In the genomic region with DNA sequence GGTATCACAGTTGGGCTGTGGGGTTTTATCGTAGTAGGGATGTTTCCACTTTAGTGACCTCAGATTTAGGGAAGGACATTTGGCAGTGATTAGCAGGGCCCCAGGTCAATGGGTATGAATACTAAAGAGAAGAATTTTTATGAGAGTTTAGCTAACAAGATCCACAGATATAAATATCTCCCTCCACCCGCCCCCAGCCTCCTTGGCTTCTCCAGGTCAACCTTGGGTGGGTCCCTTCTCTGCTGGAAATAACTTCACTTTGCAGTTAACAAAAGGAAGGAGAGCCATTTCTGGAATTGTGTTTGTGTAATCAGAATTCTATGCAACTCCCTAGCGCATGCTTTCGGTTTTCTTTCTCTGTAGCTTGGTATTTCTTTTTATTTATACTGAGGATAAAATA, we compare ENCODE assay signal across 10 cellular contexts. TPM values are rescaled to one million over a fixed set of nuclear protein-coding genes. Genes with fewer than 3 reads are reported as not detected.
A peak's percentile ranks its signal among the peaks of the same experiment; 100 is the strongest.
DNase-seq lines count a peak whose midpoint lies in the region; ATAC-seq lines count a peak whose summit lies in the region.
"Had no signal": no experiment of that assay in that cellular context is flagged by ENCODE, and none has a peak within 500 bp of the region (broad histone marks: within the 10 kb centered on the region; RNA-seq: fewer than 3 reads in every experiment).

No MANE protein-coding gene starts in this region.

- no peaks in the 10 kb centered on the region for H3K27me3 Mint-ChIP-seq in activated T-helper 1 cell treated with anti-CD3 and anti-CD28 coated beads, Interleukin-12 subunit alpha, Interleukin-12 subunit beta, Interleukin-2, Interleukin-4 antibody, amounts not matched to agents 30 ng/mL and 10 ng/mL and 1 ng/mL, durations not matched to agents 14 hours and 24 hours and 36 hours (ENCODE audit: insufficient read depth)
- H3K27me3 Mint-ChIP-seq in naive B cell = no peaks in the 10 kb centered on the region

- H3K36me3 Mint-ChIP-seq in activated T-helper 1 cell treated with anti-CD3 and anti-CD28 coated beads, Interleukin-12 subunit alpha, Interleukin-12 subunit beta, Interleukin-2, Interleukin-4 antibody, amounts not matched to agents 30 ng/mL and 10 ng/mL and 1 ng/mL, durations not matched to agents 14 hours and 24 hours and 36 hours (ENCODE audit: low read depth) = peaks cover 39% of the 10 kb centered on the region
- peaks cover 31 to 39% of the 10 kb centered on the region in 2 donors for H3K36me3 Mint-ChIP-seq in naive B cell

- H3K4me3 Mint-ChIP-seq in activated T-helper 1 cell treated with anti-CD3 and anti-CD28 coated beads, Interleukin-12 subunit alpha, Interleukin-12 subunit beta, Interleukin-2, Interleukin-4 antibody, amounts not matched to agents 30 ng/mL and 10 ng/mL and 1 ng/mL, durations not matched to agents 14 hours and 24 hours and 36 hours = peak overlapping the region; percentile 89
- peak overlapping the region; percentile 82 to 97 (median 92) for H3K4me3 Mint-ChIP-seq in naive B cell

- H3K4me1 Mint-ChIP-seq in activated T-helper 1 cell treated with anti-CD3 and anti-CD28 coated beads, Interleukin-12 subunit alpha, Interleukin-12 subunit beta, Interleukin-2, Interleukin-4 antibody, amounts not matched to agents 30 ng/mL and 10 ng/mL and 1 ng/mL, durations not matched to agents 14 hours and 24 hours and 36 hours (ENCODE audit: low read depth) = peaks cover 76% of the 10 kb centered on the region
- peaks cover 94 to 97% (median 97%) of the 10 kb centered on the region in 3 donors for H3K4me1 Mint-ChIP-seq in naive B cell

- H3K27ac Mint-ChIP-seq in activated T-helper 1 cell treated with anti-CD3 and anti-CD28 coated beads, Interleukin-12 subunit alpha, Interleukin-12 subunit beta, Interleukin-2, Interleukin-4 antibody, amounts not matched to agents 30 ng/mL and 10 ng/mL and 1 ng/mL, durations not matched to agents 14 hours and 24 hours and 36 hours = peak overlapping the region; percentile 93
- peak overlapping the region; percentile 94 to 99 (median 98) for H3K27ac Mint-ChIP-seq in naive B cell

- no peaks in the 10 kb centered on the region for H3K9me3 Mint-ChIP-seq in activated T-helper 1 cell treated with anti-CD3 and anti-CD28 coated beads, Interleukin-12 subunit alpha, Interleukin-12 subunit beta, Interleukin-2, Interleukin-4 antibody, amounts not matched to agents 30 ng/mL and 10 ng/mL and 1 ng/mL, durations not matched to agents 14 hours and 24 hours and 36 hours
- H3K9me3 Mint-ChIP-seq in naive B cell = no peaks in the 10 kb centered on the region

- intact Hi-C loops in activated T-helper 1 cell treated with anti-CD3 and anti-CD28 coated beads, Interleukin-12 subunit alpha, Interleukin-12 subunit beta, Interleukin-2, Interleukin-4 antibody, amounts not matched to agents 30 ng/mL and 10 ng/mL and 1 ng/mL, durations not matched to agents 14 hours and 24 hours and 36 hours (cut with micrococcal nuclease) = loop anchor here (1.0 to 2.0 kb wide), 3 partner anchors 8 to 24 kb away; no protein-coding TSS in a partner anchor

- ATAC-seq in naive B cell (ENCODE audit: low read depth in 2 of 2) (no peak), GM18868 (IDR thresholded peaks at IDR 0.05; ENCODE audit: unreplicated experiment) (no peak)

- DNase-seq in A172 (ENCODE audit: low spot score) (peak; percentile 30), GM04503 (ENCODE audit: low read depth) (peak; percentile 71), naive B cell (no peak), glomerular visceral epithelial cell (ENCODE audit: extremely low spot score) (no peak), activated gamma-delta T cell treated with Interleukin-2 at 50 U/mL for 16 hours (no peak), cortex of kidney (lab: John Stamatoyannopoulos, UW) (no peak)
- DNase-seq in activated T-helper 1 cell treated with anti-CD3 and anti-CD28 coated beads, Interleukin-12 subunit alpha, Interleukin-12 subunit beta, Interleukin-2, Interleukin-4 antibody, amounts not matched to agents 30 ng/mL and 10 ng/mL and 1 ng/mL, durations not matched to agents 14 hours and 24 hours and 36 hours (ENCODE audit: low spot score) = no peak
- DNase-seq: mesendoderm; stimulated activated CD4-positive, alpha-beta T cell treated with anti-CD3 and anti-CD28 coated beads, Interleukin-4, amount 100 ng/mL, for 4 hours had no signal

RNA-seq across cellular contexts. Expression of a gene that starts 27.2 kb away (rescaled TPM):
- total RNA-seq in A172 (2014; rRNA removed; shearing (Covaris generic)) = 0.53 TPM in 1 of 2 replicates, not detected in the other
- 30.8 and 31.1 TPM in 2 replicates for total RNA-seq in activated T-helper 1 cell treated with anti-CD3 and anti-CD28 coated beads, Interleukin-12 subunit alpha, Interleukin-12 subunit beta, Interleukin-2, Interleukin-4 antibody, amounts not matched to agents 30 ng/mL and 10 ng/mL and 1 ng/mL, durations not matched to agents 14 hours and 24 hours and 36 hours
- polyA plus RNA-seq in naive B cell (ENCODE audit: low read depth in 6 of 6) = 100 to 1,000 TPM; 464 to 666 (median 484) TPM

Comparison
In these comparisons a context has a peak if more than half of its experiments do, and no peak if none do; other contexts are left out.
1. DNase-seq: peak in A172 (single experiment) and GM04503 (single experiment); none in activated T-helper 1 cell treated with anti-CD3 and anti-CD28 coated beads, Interleukin-12 subunit alpha, Interleukin-12 subunit beta, Interleukin-2, Interleukin-4 antibody, amounts not matched to agents 30 ng/mL and 10 ng/mL and 1 ng/mL, durations not matched to agents 14 hours and 24 hours and 36 hours (single experiment), naive B cell (single experiment), glomerular visceral epithelial cell (single experiment), activated gamma-delta T cell treated with Interleukin-2 at 50 U/mL for 16 hours (single experiment) and cortex of kidney (single experiment).
2. RNA of a gene that starts 27.2 kb away (total RNA-seq): 30.8 to 31.1 TPM in activated T-helper 1 cell treated with anti-CD3 and anti-CD28 coated beads, Interleukin-12 subunit alpha, Interleukin-12 subunit beta, Interleukin-2, Interleukin-4 antibody, amounts not matched to agents 30 ng/mL and 10 ng/mL and 1 ng/mL, durations not matched to agents 14 hours and 24 hours and 36 hours; 0.53 TPM in A172; every median in the first group is over 10 times any median in the second.